Comparison of ENCODE assay signal across 9 cellular contexts in the genomic region with DNA sequence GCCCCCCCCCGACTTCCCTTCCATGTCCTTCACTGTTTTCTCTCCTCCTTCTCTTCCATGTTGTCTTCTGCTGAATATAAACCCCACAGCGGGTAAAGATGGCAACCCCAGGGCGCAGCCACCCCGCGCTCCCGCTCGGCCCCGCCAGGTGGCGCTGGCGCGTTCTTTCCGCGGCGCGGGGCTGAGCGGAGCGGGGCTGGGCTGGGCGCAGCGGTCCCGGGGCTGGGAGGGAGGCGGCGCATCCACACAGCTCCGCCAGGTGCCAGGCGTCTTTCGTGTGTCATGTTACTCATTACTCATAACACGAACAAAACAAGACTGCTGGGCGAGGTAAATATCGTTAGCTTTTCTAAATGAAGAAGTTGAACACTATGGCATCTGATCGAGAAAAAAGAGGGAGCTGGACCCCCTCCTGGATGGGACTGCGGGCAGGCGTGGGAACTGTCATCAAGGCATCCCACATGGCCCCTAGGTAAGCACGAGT.
DNase-seq lines count a peak whose midpoint lies in the region; ATAC-seq and TF ChIP-seq lines count a peak whose summit lies in the region.
"Had no signal": no experiment of that assay in that cellular context is flagged by ENCODE, and none has a peak within 500 bp of the region (broad histone marks: within the 10 kb centered on the region; RNA-seq: fewer than 3 reads in every experiment).

No MANE protein-coding gene starts in this region.

- H3K4me3 Mint-ChIP-seq in stimulated activated naive CD8-positive, alpha-beta T cell treated with anti-CD3 and anti-CD28 coated beads, Interleukin-15, amount 100 ng/mL, for 72 hours: no peak overlapping the region
- H3K4me3 Mint-ChIP-seq: CD4-positive, CD25-positive, alpha-beta regulatory T cell had no signal

- peak; percentile 66 for TF ChIP-seq CTCF in WI38 (IDR thresholded peaks at IDR 0.05; ENCODE audit: low read depth, low read length)

- H3K27me3 Mint-ChIP-seq in stimulated activated naive CD8-positive, alpha-beta T cell treated with anti-CD3 and anti-CD28 coated beads, Interleukin-15, amount 100 ng/mL, for 72 hours: peaks cover 58% of the 10 kb centered on the region

- ATAC-seq in HG02759 (IDR thresholded peaks at IDR 0.05; ENCODE audit: unreplicated experiment) (peak; percentile 62), HG02588 (IDR thresholded peaks at IDR 0.05; ENCODE audit: unreplicated experiment) (no peak), GM21786 (IDR thresholded peaks at IDR 0.05; ENCODE audit: unreplicated experiment) (no peak)
- ATAC-seq in stimulated activated naive CD8-positive, alpha-beta T cell treated with anti-CD3 and anti-CD28 coated beads, Interleukin-15, amount 100 ng/mL, for 72 hours: peak; percentile 53

- H3K4me1 Mint-ChIP-seq in stimulated activated naive CD8-positive, alpha-beta T cell treated with anti-CD3 and anti-CD28 coated beads, Interleukin-15, amount 100 ng/mL, for 72 hours: peaks cover 8% of the 10 kb centered on the region

- H3K27ac Mint-ChIP-seq in stimulated activated naive CD8-positive, alpha-beta T cell treated with anti-CD3 and anti-CD28 coated beads, Interleukin-15, amount 100 ng/mL, for 72 hours: no peak overlapping the region

- no peak overlapping the region for H3K4me3 ChIP-seq in WI38 (ENCODE audit: low read depth, low read length)

- DNase-seq in NCI-H2171 treated with DMSO at 0.1 percent for 48 hours (lab: John Stamatoyannopoulos, UW) (peak; percentile 4), NCI-H2171 (lab: John Stamatoyannopoulos, UW) (no peak), hepatic stellate cell (ENCODE audit: low spot score) (peak; percentile 65)
- DNase-seq in stimulated activated naive CD8-positive, alpha-beta T cell treated with anti-CD3 and anti-CD28 coated beads, Interleukin-15, amount 100 ng/mL, for 72 hours: peak in 1 of 2 donors; percentile 36

- H3K9me3 Mint-ChIP-seq in stimulated activated naive CD8-positive, alpha-beta T cell treated with anti-CD3 and anti-CD28 coated beads, Interleukin-15, amount 100 ng/mL, for 72 hours: peaks cover 0 to 8% of the 10 kb centered on the region in 2 donors

Comparison
In these comparisons a context has a peak if more than half of its experiments do, and no peak if none do; other contexts are left out.
1. ATAC-seq: peak in HG02759 (single experiment) and stimulated activated naive CD8-positive, alpha-beta T cell treated with anti-CD3 and anti-CD28 coated beads, Interleukin-15, amount 100 ng/mL, for 72 hours (single experiment); none in HG02588 (single experiment) and GM21786 (single experiment).